Comparison of ENCODE assay signal across 8 cellular contexts in the genomic region with DNA sequence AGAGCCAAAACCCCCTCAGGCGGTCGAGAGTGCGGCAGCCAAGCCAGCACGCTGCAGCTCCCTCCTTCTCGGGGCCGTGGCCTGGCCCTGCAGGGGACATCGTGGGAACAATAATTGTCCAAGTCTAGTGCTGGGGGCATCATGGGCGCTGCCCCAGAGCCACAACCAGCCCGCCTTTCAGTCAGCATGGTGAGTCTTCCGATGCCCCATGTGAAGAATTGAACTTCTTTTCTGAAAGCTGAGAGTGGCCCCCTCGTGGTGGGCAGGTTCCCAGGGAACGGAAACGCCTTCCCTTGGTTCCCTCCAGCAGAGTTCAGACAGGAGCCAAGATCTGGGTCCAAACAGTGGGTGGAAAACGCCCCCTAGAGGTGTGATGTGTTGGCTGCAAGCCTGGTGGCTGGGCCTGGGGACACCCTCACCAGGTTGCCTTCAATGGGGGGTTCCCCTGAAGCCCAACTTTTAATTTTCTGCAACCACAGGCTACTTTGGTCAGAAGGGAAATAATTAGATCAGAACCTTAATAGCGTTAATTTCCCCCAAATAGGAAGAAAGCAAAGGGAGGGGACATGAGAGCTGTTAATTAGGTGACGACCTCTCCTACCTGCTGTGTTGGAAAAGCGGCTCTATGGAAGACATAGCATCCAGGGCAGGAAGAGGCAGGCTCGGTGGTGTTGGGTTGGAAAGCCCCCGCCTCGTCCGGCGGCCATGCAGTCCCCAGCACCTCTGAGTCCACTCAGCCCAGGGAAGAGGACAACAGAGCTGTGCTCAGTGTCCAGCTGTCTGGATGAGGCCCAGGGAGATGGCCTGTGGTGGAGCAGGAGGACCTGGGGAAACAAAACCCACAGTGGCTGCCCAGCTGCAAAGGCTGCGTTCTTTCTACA. TPM values are rescaled to one million over a fixed set of nuclear protein-coding genes. Genes with fewer than 3 reads are reported as not detected.
DNase-seq lines count a peak whose midpoint lies in the region; ATAC-seq, FAIRE-seq and TF ChIP-seq lines count a peak whose summit lies in the region.

No MANE protein-coding gene starts in this region.

- no TSS peak for BruUV-seq in HepG2 (replicated peaks; lab: Mats Ljungman, UMichigan)

- H3K36me3 ChIP-seq in BLaER1 treated with 17β-estradiol and CSF1 and Interleukin-3, amounts not matched to agents 10 nM and 100 nM = no peaks in the 10 kb centered on the region
- H3K36me3 ChIP-seq in colonic mucosa = no peaks in the 10 kb centered on the region
- H3K36me3 ChIP-seq in HepG2 (replicated peaks in 1 of 2; ENCODE audit: control insufficient read depth in 1 of 2, insufficient read depth in 2 of 2, low read length in 2 of 2) = no peaks in the 10 kb centered on the region

- H3K27ac Mint-ChIP-seq in activated CD4-positive, alpha-beta T cell treated with anti-CD3 and anti-CD28 coated beads for 36 hours = no peak overlapping the region

- H3K4me2 ChIP-seq in BLaER1 treated with 17β-estradiol and CSF1 and Interleukin-3, amounts not matched to agents 10 nM and 100 nM = peak overlapping the region; percentile 37 to 95 (median 69); a peak in 18 of 22 replicates
- peak overlapping the region; percentile 10; the same call in 1 of the 2 replicates for H3K4me2 ChIP-seq in HepG2 (ENCODE audit: low read depth, low read length)

- peaks cover 0 to 14% (median 0%) of the 10 kb centered on the region in 11 experiments; a peak in 6 of 22 replicates for H3K9me3 ChIP-seq in BLaER1 treated with 17β-estradiol and CSF1 and Interleukin-3, amounts not matched to agents 10 nM and 100 nM (replicated peaks in 1 of 11)
- H3K9me3 ChIP-seq in colonic mucosa (no peaks in the 10 kb centered on the region), HepG2 (ENCODE audit: low read length) (no peaks in the 10 kb centered on the region)

- POLR2A ChIA-PET in activated CD4-positive, alpha-beta T cell treated with anti-CD3 and anti-CD28 coated beads for 36 hours (lab: Charles Lee) = no interaction called here
- POLR2A ChIA-PET in HepG2 (lab: Yijun Ruan, JAX) = interaction anchor here (0.6 to 2.3 kb wide), 3 partner anchors 14 to 670 kb away, joined by 3 to 8 read pairs (median 3); a partner anchor contains a TSS

- 27% methylated on average over 21 of the region's 23 CpGs for WGBS in HepG2 (ENCODE audit: low lambda C conversion rate)

- peak overlapping the region in 2 of 11 experiments; percentile 11 to 21; a peak in 2 of 22 replicates for H3K27ac ChIP-seq in BLaER1 treated with 17β-estradiol and CSF1 and Interleukin-3, amounts not matched to agents 10 nM and 100 nM
- H3K27ac ChIP-seq in HL-60 (replicated peaks) = no peak overlapping the region
- H3K27ac ChIP-seq in colonic mucosa = no peak overlapping the region
- no peak overlapping the region for H3K27ac ChIP-seq in HepG2 (ENCODE audit: extremely low read length, insufficient read depth, low read length)

- DNase-seq in HL-60 (ENCODE audit: low read depth in 1 of 2, low spot score in 1 of 2) (peak; percentile 88 to 92), NCI-H526 (lab: John Stamatoyannopoulos, UW) (peak; percentile 90 to 97), colonic mucosa (peak; percentile 82), HepG2 (ENCODE audit: low spot score) (peak; percentile 94)
- DNase-seq in activated CD4-positive, alpha-beta T cell treated with anti-CD3 and anti-CD28 coated beads for 36 hours = peak; percentile 89
- peak in 2 of 3 donors; percentile 51 to 56 for DNase-seq in stimulated activated CD4-positive, alpha-beta T cell treated with anti-CD3 and anti-CD28 coated beads, TNF-alpha, amount 100 ng/mL, for 1 hour (ENCODE audit: low read depth in 3 of 3, low spot score in 1 of 3)

- no peaks in the 10 kb centered on the region for H3K27me3 Mint-ChIP-seq in activated CD4-positive, alpha-beta T cell treated with anti-CD3 and anti-CD28 coated beads for 36 hours

- FAIRE-seq in HepG2 (lab: Jason Lieb, UNC) = peak; percentile 92

- H3K4me3 ChIP-seq in BLaER1 treated with 17β-estradiol and CSF1 and Interleukin-3, amounts not matched to agents 10 nM and 100 nM = no peak overlapping the region
- no peak overlapping the region for H3K4me3 ChIP-seq in HL-60 (replicated peaks; ENCODE audit: insufficient read depth, low read length)
- no peak overlapping the region for H3K4me3 ChIP-seq in colonic mucosa
- H3K4me3 ChIP-seq in HepG2 (replicated peaks in 1 of 3; ENCODE audit: insufficient read depth in 1 of 3, low read depth in 2 of 3, low read length in 3 of 3) = no peak overlapping the region

- H3K4me1 ChIP-seq in BLaER1 treated with 17β-estradiol and CSF1 and Interleukin-3, amounts not matched to agents 10 nM and 100 nM = peaks cover 75 to 92% (median 86%) of the 10 kb centered on the region in 10 experiments
- H3K4me1 ChIP-seq in colonic mucosa = peaks cover 4% of the 10 kb centered on the region
- H3K4me1 ChIP-seq in HepG2 (ENCODE audit: insufficient read depth, low read length) = peaks cover 50% of the 10 kb centered on the region

- H3K4me1 Mint-ChIP-seq in activated CD4-positive, alpha-beta T cell treated with anti-CD3 and anti-CD28 coated beads for 36 hours = peaks cover 29% of the 10 kb centered on the region

- peak; percentile 99 for TF ChIP-seq RAD21 in HepG2 (CRISPR knock-in tag; IDR thresholded peaks at IDR 0.05)

- H3K4me3 Mint-ChIP-seq in activated CD4-positive, alpha-beta T cell treated with anti-CD3 and anti-CD28 coated beads for 36 hours = no peak overlapping the region

- no peaks in the 10 kb centered on the region for H3K9me3 Mint-ChIP-seq in activated CD4-positive, alpha-beta T cell treated with anti-CD3 and anti-CD28 coated beads for 36 hours (ENCODE audit: low read depth)

- H3K79me2 ChIP-seq in HepG2 (ENCODE audit: insufficient read depth, low read length) = no peaks in the 10 kb centered on the region

- TF ChIP-seq EP300 in HepG2 (IDR thresholded peaks at IDR 0.05; ENCODE audit: low read depth in 2 of 2, low read length in 2 of 2) = no peak
- no peak for TF ChIP-seq EP300 in HepG2 (CRISPR knock-in tag; IDR thresholded peaks at IDR 0.05; ENCODE audit: borderline replicate concordance)

- intact Hi-C loops in activated CD4-positive, alpha-beta T cell treated with anti-CD3 and anti-CD28 coated beads for 36 hours (cut with DNase I, micrococcal nuclease) = loop anchor here (1.0 to 10.0 kb wide), 13 partner anchors 49 to 1271 kb away; a partner anchor contains a TSS
- intact Hi-C loops in colonic mucosa (cut with DNase I) (loop anchor here (1.0 to 2.0 kb wide), 2 partner anchors 123 to 291 kb away; no protein-coding TSS in a partner anchor), HepG2 (cut with micrococcal nuclease; ENCODE audit: unreplicated experiment) (loop anchor here (1.0 to 10.0 kb wide), 5 partner anchors 104 to 417 kb away; no protein-coding TSS in a partner anchor)

- CTCF ChIA-PET in activated CD4-positive, alpha-beta T cell treated with anti-CD3 and anti-CD28 coated beads for 36 hours (lab: Charles Lee) = interaction anchor here (0.6 to 3.5 kb wide), 28 partner anchors 9 to 496 kb away, joined by 3 to 16 read pairs (median 4); no protein-coding TSS in a partner anchor
- CTCF ChIA-PET in HepG2 (lab: Yijun Ruan, JAX; ENCODE audit: low intra/inter-chr PET ratio, low total read pairs) = interaction anchor here (0.6 to 3.9 kb wide), 16 partner anchors 9 to 291 kb away, joined by 3 to 93 read pairs (median 8); a partner anchor contains a TSS

- TF ChIP-seq POLR2A in HepG2 (IDR thresholded peaks at IDR 0.05; ENCODE audit: insufficient read depth in 1 of 2, low read depth in 2 of 2, low read length in 2 of 2) = no peak

- TF ChIP-seq CTCF in HL-60 (IDR thresholded peaks at IDR 0.05; ENCODE audit: insufficient read depth, low read length) (peak; percentile 90), colonic mucosa (IDR thresholded peaks at IDR 0.05) (peak; percentile 89), HepG2 (CRISPR knock-in tag; IDR thresholded peaks at IDR 0.05) (peak; percentile 99)

- no peaks in the 10 kb centered on the region for H3K36me3 Mint-ChIP-seq in activated CD4-positive, alpha-beta T cell treated with anti-CD3 and anti-CD28 coated beads for 36 hours (ENCODE audit: low read depth)

- H3K9ac ChIP-seq in BLaER1 treated with 17β-estradiol and CSF1 and Interleukin-3, amounts not matched to agents 10 nM and 100 nM = no peak overlapping the region
- H3K9ac ChIP-seq in colonic mucosa (ENCODE audit: low read depth in 2 of 2, low read length in 2 of 2) (peak overlapping the region in 1 of 2 donors; percentile 12), HepG2 (ENCODE audit: insufficient read depth, low read depth, low read length) (no peak overlapping the region)

- H3K27me3 ChIP-seq in BLaER1 treated with 17β-estradiol and CSF1 and Interleukin-3, amounts not matched to agents 10 nM and 100 nM = no peaks in the 10 kb centered on the region
- no peaks in the 10 kb centered on the region for H3K27me3 ChIP-seq in HL-60 (ENCODE audit: insufficient read depth, poor library complexity, severe bottlenecking)
- H3K27me3 ChIP-seq in colonic mucosa = no peaks in the 10 kb centered on the region
- peaks cover 10 to 54% of the 10 kb centered on the region in 2 experiments for H3K27me3 ChIP-seq in HepG2 (ENCODE audit: control insufficient read depth in 1 of 2, insufficient read depth in 2 of 2, low read length in 2 of 2)

- in situ Hi-C loops in HepG2 (cut with HindIII; ENCODE audit: extremely low pct_ligation_motif_present, low pct_unique_long_range_greater_than_20kb) = loop anchor here (5.0 to 25.0 kb wide), 3 partner anchors 124 to 279 kb away; no protein-coding TSS in a partner anchor

- H4K20me1 ChIP-seq in BLaER1 treated with 17β-estradiol and CSF1 and Interleukin-3, amounts not matched to agents 10 nM and 100 nM = peaks cover 0 to 13% (median 0%) of the 10 kb centered on the region in 11 experiments; a peak in 3 of 22 replicates
- H4K20me1 ChIP-seq in HepG2 (ENCODE audit: insufficient read depth, low read length) = no peaks in the 10 kb centered on the region

- ATAC-seq in activated CD4-positive, alpha-beta T cell treated with anti-CD3 and anti-CD28 coated beads for 36 hours = peak; percentile 31
- ATAC-seq in HepG2 (peak; percentile 54), HG03457 (IDR thresholded peaks at IDR 0.05; ENCODE audit: unreplicated experiment) (no peak)

- H2AFZ ChIP-seq in HepG2 (ENCODE audit: low read length) = no peak overlapping the region

RNA-seq across cellular contexts. Expression of a gene that starts 4.7 kb away (rescaled TPM):
- total RNA-seq in activated CD4-positive, alpha-beta T cell treated with anti-CD3 and anti-CD28 coated beads for 36 hours = 10 to 100 TPM; 14.5 to 15.0 TPM
- total RNA-seq in colonic mucosa = 10 to 100 TPM; 11.0 to 12.0 TPM
- total RNA-seq in HepG2 (2016; rRNA removed; fragmentation: Illumina TruSeq; extraction: Trizol) = 34.8 and 35.9 TPM in 2 replicates
- 79.0 and 80.7 TPM in 2 replicates for total RNA-seq in HepG2 (2016; cell fraction: cytosol; rRNA removed; fragmentation: Illumina TruSeq; extraction: Trizol; ENCODE audit: low read depth)
- 31.8 and 38.7 TPM in 2 replicates for total RNA-seq in HepG2 (2016; cell fraction: insoluble cytoplasmic fraction; rRNA removed; fragmentation: Illumina TruSeq; extraction: Trizol)
- 96.7 and 98.0 TPM in 2 replicates for total RNA-seq in HepG2 (2016; cell fraction: membrane; rRNA removed; fragmentation: Illumina TruSeq; extraction: Trizol)
- total RNA-seq in HepG2 (2016; cell fraction: nucleus; rRNA removed; fragmentation: Illumina TruSeq; extraction: Trizol) = 17.0 and 18.5 TPM in 2 replicates
- polyA plus RNA-seq in HepG2 (2011; rRNA removed) = 31.6 and 34.2 TPM in 2 replicates
- polyA plus RNA-seq in HepG2 (2011; cell fraction: cytosol; rRNA removed) = 30.7 and 37.2 TPM in 2 replicates
- polyA plus RNA-seq in HepG2 (2011; cell fraction: nucleus; rRNA removed) = 29.7 and 36.4 TPM in 2 replicates
- 21.6 and 23.1 TPM in 2 replicates for polyA plus RNA-seq in HepG2 (2012)
- 88.5 and 96.5 TPM in 2 replicates for polyA plus RNA-seq in HepG2 (2016; cell fraction: cytosol; fragmentation: Illumina TruSeq; extraction: Trizol; ENCODE audit: low read depth)
- 34.9 and 39.2 TPM in 2 replicates for polyA plus RNA-seq in HepG2 (2016; cell fraction: insoluble cytoplasmic fraction; fragmentation: Illumina TruSeq; extraction: Trizol; ENCODE audit: low read depth)
- 88.7 and 90.6 TPM in 2 replicates for polyA plus RNA-seq in HepG2 (2016; cell fraction: membrane; fragmentation: Illumina TruSeq; extraction: Trizol; ENCODE audit: low read depth)
- 40.3 and 42.7 TPM in 2 replicates for polyA plus RNA-seq in HepG2 (2016; cell fraction: nucleus; fragmentation: Illumina TruSeq; extraction: Trizol; ENCODE audit: insufficient read depth, low read depth)
- 21.2 and 36.8 TPM in 2 replicates for polyA minus RNA-seq in HepG2 (2011; rRNA and poly(A)+ RNA removed; ENCODE audit: low replicate concordance)
- 12.7 and 13.0 TPM in 2 replicates for polyA minus RNA-seq in HepG2 (2011; cell fraction: cytosol; rRNA and poly(A)+ RNA removed)
- polyA minus RNA-seq in HepG2 (2011; cell fraction: nucleus; rRNA and poly(A)+ RNA removed) = 10.2 and 10.9 TPM in 2 replicates

RNA-seq across cellular contexts. Expression of a gene that starts 13.1 kb away (rescaled TPM):
- total RNA-seq in activated CD4-positive, alpha-beta T cell treated with anti-CD3 and anti-CD28 coated beads for 36 hours = 10 to 100 TPM; 43.8 to 44.7 TPM
- 10 to 100 TPM; 36.3 to 36.8 TPM for total RNA-seq in colonic mucosa
- 68.3 and 81.8 TPM in 2 replicates for total RNA-seq in HepG2 (2016; rRNA removed; fragmentation: Illumina TruSeq; extraction: Trizol)
- total RNA-seq in HepG2 (2016; cell fraction: cytosol; rRNA removed; fragmentation: Illumina TruSeq; extraction: Trizol; ENCODE audit: low read depth) = 6.3 and 8.7 TPM in 2 replicates
- 58.8 and 84.2 TPM in 2 replicates for total RNA-seq in HepG2 (2016; cell fraction: insoluble cytoplasmic fraction; rRNA removed; fragmentation: Illumina TruSeq; extraction: Trizol)
- total RNA-seq in HepG2 (2016; cell fraction: membrane; rRNA removed; fragmentation: Illumina TruSeq; extraction: Trizol) = 20.8 and 24.4 TPM in 2 replicates
- 33.8 and 41.3 TPM in 2 replicates for total RNA-seq in HepG2 (2016; cell fraction: nucleus; rRNA removed; fragmentation: Illumina TruSeq; extraction: Trizol)
- polyA plus RNA-seq in HepG2 (2011; rRNA removed) = 47.7 and 62.2 TPM in 2 replicates
- 58.6 and 82.5 TPM in 2 replicates for polyA plus RNA-seq in HepG2 (2011; cell fraction: cytosol; rRNA removed)
- polyA plus RNA-seq in HepG2 (2011; cell fraction: nucleus; rRNA removed) = 105 and 121 TPM in 2 replicates
- 34.0 and 38.1 TPM in 2 replicates for polyA plus RNA-seq in HepG2 (2012)
- polyA plus RNA-seq in HepG2 (2016; cell fraction: cytosol; fragmentation: Illumina TruSeq; extraction: Trizol; ENCODE audit: low read depth) = 4.2 and 4.7 TPM in 2 replicates
- 68.1 and 77.5 TPM in 2 replicates for polyA plus RNA-seq in HepG2 (2016; cell fraction: insoluble cytoplasmic fraction; fragmentation: Illumina TruSeq; extraction: Trizol; ENCODE audit: low read depth)
- polyA plus RNA-seq in HepG2 (2016; cell fraction: membrane; fragmentation: Illumina TruSeq; extraction: Trizol; ENCODE audit: low read depth) = 11.5 and 14.2 TPM in 2 replicates
- polyA plus RNA-seq in HepG2 (2016; cell fraction: nucleus; fragmentation: Illumina TruSeq; extraction: Trizol; ENCODE audit: insufficient read depth, low read depth) = 103 and 104 TPM in 2 replicates
- 38.5 and 45.1 TPM in 2 replicates for polyA minus RNA-seq in HepG2 (2011; rRNA and poly(A)+ RNA removed; ENCODE audit: low replicate concordance)
- 39.4 and 42.5 TPM in 2 replicates for polyA minus RNA-seq in HepG2 (2011; cell fraction: cytosol; rRNA and poly(A)+ RNA removed)
- 15.1 and 20.0 TPM in 2 replicates for polyA minus RNA-seq in HepG2 (2011; cell fraction: nucleus; rRNA and poly(A)+ RNA removed)

RNA-seq across cellular contexts. Expression of a gene that starts 25.3 kb away (rescaled TPM):
- total RNA-seq in activated CD4-positive, alpha-beta T cell treated with anti-CD3 and anti-CD28 coated beads for 36 hours = not detected
- total RNA-seq in colonic mucosa (1 to 10 TPM; 2.7 to 3.6 TPM), HepG2 (2016; rRNA removed; fragmentation: Illumina TruSeq; extraction: Trizol) (53.3 and 204 TPM in 2 replicates)
- total RNA-seq in HepG2 (2016; cell fraction: cytosol; rRNA removed; fragmentation: Illumina TruSeq; extraction: Trizol; ENCODE audit: low read depth) = 13.9 and 15.8 TPM in 2 replicates
- 48.0 and 215 TPM in 2 replicates for total RNA-seq in HepG2 (2016; cell fraction: insoluble cytoplasmic fraction; rRNA removed; fragmentation: Illumina TruSeq; extraction: Trizol)
- 19.3 and 20.8 TPM in 2 replicates for total RNA-seq in HepG2 (2016; cell fraction: membrane; rRNA removed; fragmentation: Illumina TruSeq; extraction: Trizol)
- total RNA-seq in HepG2 (2016; cell fraction: nucleus; rRNA removed; fragmentation: Illumina TruSeq; extraction: Trizol) = 216 and 254 TPM in 2 replicates
- polyA plus RNA-seq in HepG2 (2011; rRNA removed) = 155 and 175 TPM in 2 replicates
- polyA plus RNA-seq in HepG2 (2011; cell fraction: cytosol; rRNA removed) = 84.5 and 113 TPM in 2 replicates
- 1,291 and 1,782 TPM in 2 replicates for polyA plus RNA-seq in HepG2 (2011; cell fraction: nucleus; rRNA removed)
- 79.9 and 172 TPM in 2 replicates for polyA plus RNA-seq in HepG2 (2012)
- polyA plus RNA-seq in HepG2 (2016; cell fraction: cytosol; fragmentation: Illumina TruSeq; extraction: Trizol; ENCODE audit: low read depth) = 9.2 and 9.5 TPM in 2 replicates
- 55.1 and 66.2 TPM in 2 replicates for polyA plus RNA-seq in HepG2 (2016; cell fraction: insoluble cytoplasmic fraction; fragmentation: Illumina TruSeq; extraction: Trizol; ENCODE audit: low read depth)
- polyA plus RNA-seq in HepG2 (2016; cell fraction: membrane; fragmentation: Illumina TruSeq; extraction: Trizol; ENCODE audit: low read depth) = 17.0 and 20.1 TPM in 2 replicates
- polyA plus RNA-seq in HepG2 (2016; cell fraction: nucleus; fragmentation: Illumina TruSeq; extraction: Trizol; ENCODE audit: insufficient read depth, low read depth) = 637 and 662 TPM in 2 replicates
- polyA minus RNA-seq in HepG2 (2011; rRNA and poly(A)+ RNA removed; ENCODE audit: low replicate concordance) = 5.1 and 12.2 TPM in 2 replicates
- 23.0 and 25.3 TPM in 2 replicates for polyA minus RNA-seq in HepG2 (2011; cell fraction: cytosol; rRNA and poly(A)+ RNA removed)
- 56.8 and 67.0 TPM in 2 replicates for polyA minus RNA-seq in HepG2 (2011; cell fraction: nucleus; rRNA and poly(A)+ RNA removed)
